Comparison of ENCODE assay signal across 8 cellular contexts in the genomic region with DNA sequence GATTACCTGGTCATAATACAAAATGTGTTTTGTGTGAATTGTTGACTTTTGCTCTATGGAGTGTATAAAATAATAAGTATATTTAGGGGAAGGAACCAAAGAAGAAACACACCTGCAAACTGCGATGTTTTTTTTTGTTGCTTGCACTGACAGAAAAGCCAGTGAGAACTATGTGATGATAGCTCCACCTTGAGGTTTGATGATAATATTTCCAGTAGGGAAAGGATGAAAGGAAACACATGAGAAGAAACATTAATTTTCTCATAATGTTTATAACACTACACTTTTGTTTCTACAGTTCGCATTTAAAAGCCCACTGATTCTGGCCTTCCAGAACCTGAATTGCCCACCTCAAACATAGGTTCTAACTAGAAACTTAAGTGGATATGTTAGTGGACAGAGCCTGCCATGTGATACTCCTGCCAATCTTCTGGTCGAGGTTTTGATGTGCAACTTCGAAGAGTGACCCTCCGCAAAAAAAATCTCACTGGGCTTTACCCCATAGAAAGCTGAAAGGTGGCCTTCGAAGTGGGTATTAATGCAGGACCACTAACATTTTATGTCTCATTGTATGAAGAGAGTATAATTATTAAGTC.
A peak's percentile ranks its signal among the peaks of the same experiment; 100 is the strongest.
DNase-seq lines count a peak whose midpoint lies in the region; ATAC-seq and TF ChIP-seq lines count a peak whose summit lies in the region.

No MANE protein-coding gene starts in this region.

- no peak overlapping the region for H3K9ac ChIP-seq in fibroblast of lung (ENCODE audit: insufficient read depth, low read length)

- H3K4me1 ChIP-seq in HEK293 (ENCODE audit: control insufficient read depth, insufficient read depth, low read length), result no peaks in the 10 kb centered on the region
- H3K4me1 ChIP-seq in OCI-LY7 (ENCODE audit: insufficient read depth, low read length, poor library complexity, severe bottlenecking), result no peaks in the 10 kb centered on the region
- H3K4me1 ChIP-seq in fibroblast of lung (ENCODE audit: control insufficient read depth, extremely low read depth, insufficient read depth, low read length), result peaks cover 2% of the 10 kb centered on the region

- CTCF ChIA-PET in HEK293 (lab: Yijun Ruan, JAX), result interaction anchor here (0.6 to 2.3 kb wide), 9 partner anchors 11 to 1128 kb away, joined by 3 to 12 read pairs (median 4); no protein-coding TSS in a partner anchor
- CTCF ChIA-PET in OCI-LY7 (lab: Charles Lee; ENCODE audit: unreplicated experiment), result no interaction called here

- H3K4me2 ChIP-seq in OCI-LY7 (ENCODE audit: low read length) (no peak overlapping the region), fibroblast of lung (ENCODE audit: extremely low read depth, insufficient read depth, low read length) (no peak overlapping the region)

- no peaks in the 10 kb centered on the region for H3K9me2 ChIP-seq in OCI-LY7 (ENCODE audit: insufficient read depth, low read length)

- intact Hi-C loops in OCI-LY7 (cut with micrococcal nuclease; ENCODE audit: unreplicated experiment), result no loop called here

- H3K27ac ChIP-seq in C4-2B (no peak overlapping the region), HEK293 (ENCODE audit: extremely low read depth, low read depth, low read length) (no peak overlapping the region), OCI-LY7 (ENCODE audit: low read depth, low read length, poor library complexity, severe bottlenecking) (no peak overlapping the region), fibroblast of lung (ENCODE audit: insufficient read depth, low read length) (no peak overlapping the region)

- TF ChIP-seq CTCF in C4-2B (conservative IDR thresholded peaks at IDR 0.05) (peak; percentile 57), HEK293 (tag by site-specific recombination; IDR thresholded peaks at IDR 0.05) (no peak), OCI-LY7 (conservative IDR thresholded peaks at IDR 0.05; ENCODE audit: low read length) (peak; percentile 71), fibroblast of lung (conservative IDR thresholded peaks at IDR 0.05 in 1 of 2, IDR thresholded peaks at IDR 0.05 in 1 of 2; ENCODE audit: low read depth in 1 of 2, low read length in 2 of 2) (peak; percentile 53 to 56), retinal pigment epithelial cell (conservative IDR thresholded peaks at IDR 0.05; ENCODE audit: low read depth, low read length) (peak; percentile 60)

- H3K9me3 Mint-ChIP-seq in immature natural killer cell, result peaks cover 0 to 29% (median 6%) of the 10 kb centered on the region in 6 donors

- peaks cover 0 to 2% (median 0%) of the 10 kb centered on the region in 3 donors for H3K27me3 Mint-ChIP-seq in immature natural killer cell (ENCODE audit: low read depth in 3 of 3)

- no peak overlapping the region for H2AFZ ChIP-seq in OCI-LY7 (ENCODE audit: low read length)
- H2AFZ ChIP-seq in fibroblast of lung (ENCODE audit: low read length), result no peak overlapping the region

- ATAC-seq in GM18858 (IDR thresholded peaks at IDR 0.05; ENCODE audit: unreplicated experiment), result no peak
- no peak for ATAC-seq in HG02610 (IDR thresholded peaks at IDR 0.05; ENCODE audit: unreplicated experiment)

- H3K4me3 Mint-ChIP-seq in immature natural killer cell, result no peak overlapping the region

- H3K36me3 Mint-ChIP-seq in immature natural killer cell, result no peaks in the 10 kb centered on the region

- H3K79me2 ChIP-seq in OCI-LY7 (ENCODE audit: insufficient read depth, low read depth, low read length) (no peaks in the 10 kb centered on the region), fibroblast of lung (ENCODE audit: control insufficient read depth, insufficient read depth, low read length) (no peaks in the 10 kb centered on the region)

- H3K36me3 ChIP-seq in HEK293 (ENCODE audit: control insufficient read depth in 2 of 2, insufficient read depth in 1 of 2, low read length in 2 of 2), result no peaks in the 10 kb centered on the region
- H3K36me3 ChIP-seq in OCI-LY7 (ENCODE audit: insufficient read depth, low read length), result no peaks in the 10 kb centered on the region
- H3K36me3 ChIP-seq in fibroblast of lung (ENCODE audit: control insufficient read depth, insufficient read depth, low read length), result no peaks in the 10 kb centered on the region

- BruUV-seq in OCI-LY7 (replicated peaks; lab: Mats Ljungman, UMichigan), result no TSS peak

- H3K27me3 ChIP-seq in fibroblast of lung (ENCODE audit: control insufficient read depth, insufficient read depth, low read length), result no peaks in the 10 kb centered on the region

- H3K4me3 ChIP-seq in HEK293 (ENCODE audit: low read depth, low read length), result no peak overlapping the region
- H3K4me3 ChIP-seq in OCI-LY7 (ENCODE audit: low read depth, low read length, poor library complexity, severe bottlenecking), result no peak overlapping the region
- H3K4me3 ChIP-seq in fibroblast of lung (replicated peaks in 1 of 4; ENCODE audit: control extremely low read depth in 1 of 4, insufficient read depth in 1 of 4, low read depth in 3 of 4, low read length in 4 of 4), result no peak overlapping the region
- H3K4me3 ChIP-seq in retinal pigment epithelial cell (ENCODE audit: low read length), result no peak overlapping the region

- POLR2A ChIA-PET in HEK293 (lab: Yijun Ruan, JAX) (no interaction called here), OCI-LY7 (lab: Charles Lee) (no interaction called here)

- no peak overlapping the region for H3K27ac Mint-ChIP-seq in immature natural killer cell

- H3K9me3 ChIP-seq in HEK293 (ENCODE audit: control insufficient read depth, insufficient read depth, low read depth, low read length) (no peaks in the 10 kb centered on the region), OCI-LY7 (ENCODE audit: low read length) (no peaks in the 10 kb centered on the region), fibroblast of lung (ENCODE audit: control insufficient read depth, insufficient read depth, low read depth, low read length) (no peaks in the 10 kb centered on the region)

- no peaks in the 10 kb centered on the region for H3K4me1 Mint-ChIP-seq in immature natural killer cell

- H4K20me1 ChIP-seq in OCI-LY7 (ENCODE audit: insufficient read depth, low read length) (no peaks in the 10 kb centered on the region), fibroblast of lung (ENCODE audit: control insufficient read depth, extremely low read depth, insufficient read depth, low read length) (no peaks in the 10 kb centered on the region)

- DNase-seq in OCI-LY7 (ENCODE audit: low spot score) (peak; percentile 10), fibroblast of lung (ENCODE audit: low read depth in 2 of 2) (peak; percentile 29 to 69), retinal pigment epithelial cell (ENCODE audit: low read depth) (no peak), immature natural killer cell (no peak)

TF ChIP-seq in HEK293, 187 proteins besides CTCF, POLR2A, EP300 and RAD21:
- TF ChIP-seq ZNF654 (tag by site-specific recombination; IDR thresholded peaks at IDR 0.05; ENCODE audit: low read depth), result peak; percentile 51
- TF ChIP-seq GLI4 (tag by site-specific recombination; IDR thresholded peaks at IDR 0.05), result no peak
- TF ChIP-seq, protein P1, sequence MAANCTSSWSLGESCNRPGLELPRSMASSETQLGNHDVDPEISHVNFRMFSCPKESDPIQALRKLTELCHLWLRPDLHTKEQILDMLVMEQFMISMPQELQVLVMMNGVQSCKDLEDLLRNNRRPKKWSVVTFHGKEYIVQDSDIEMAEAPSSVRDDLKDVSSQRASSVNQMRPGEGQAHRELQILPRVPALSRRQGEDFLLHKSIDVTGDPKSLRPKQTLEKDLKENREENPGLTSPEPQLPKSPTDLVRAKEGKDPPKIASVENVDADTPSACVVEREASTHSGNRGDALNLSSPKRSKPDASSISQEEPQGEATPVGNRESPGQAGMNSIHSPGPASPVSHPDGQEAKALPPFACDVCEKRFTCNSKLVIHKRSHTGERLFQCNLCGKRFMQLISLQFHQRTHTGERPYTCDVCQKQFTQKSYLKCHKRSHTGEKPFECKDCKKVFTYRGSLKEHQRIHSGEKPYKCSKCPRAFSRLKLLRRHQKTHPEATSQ (tag by site-specific recombination; IDR thresholded peaks at IDR 0.05), result no peak

Comparison
In these comparisons a context has a peak if more than half of its experiments do, and no peak if none do; other contexts are left out.
1. DNase-seq: peak in OCI-LY7 (single experiment) and fibroblast of lung (2 of 2); none in retinal pigment epithelial cell (single experiment) and immature natural killer cell (0 of 3).